Comparison of ENCODE assay signal across 8 cellular contexts in the genomic region with DNA sequence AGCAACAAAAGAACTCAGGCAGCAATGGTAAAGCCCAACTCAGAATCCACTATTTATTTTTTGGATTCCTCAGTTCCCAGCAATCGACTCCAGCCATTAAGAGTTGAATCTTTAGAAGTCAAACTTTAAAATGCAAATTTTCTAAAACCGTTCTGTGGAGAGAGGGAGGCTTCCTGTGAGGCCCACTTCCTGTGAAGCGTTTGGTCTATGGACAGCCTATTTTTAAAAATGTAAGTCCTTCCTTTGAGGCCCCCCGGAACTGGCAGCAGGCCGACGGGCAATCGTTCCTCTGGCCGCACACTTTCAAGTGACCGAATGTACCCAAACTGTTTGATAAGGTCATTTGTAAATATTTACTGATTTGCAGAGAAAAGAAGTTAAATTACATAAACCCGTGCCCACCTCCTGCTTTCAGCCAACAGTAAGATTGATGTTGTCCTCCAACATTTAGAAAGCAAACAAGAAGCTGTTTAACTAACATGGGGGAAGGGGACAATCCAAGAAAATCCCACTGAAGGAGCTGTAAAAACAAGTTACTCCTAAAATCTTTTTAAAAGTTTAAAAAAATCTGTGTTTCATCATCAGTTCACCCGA.
DNase-seq lines count a peak whose midpoint lies in the region; ATAC-seq, FAIRE-seq and TF ChIP-seq lines count a peak whose summit lies in the region.

No MANE protein-coding gene starts in this region.

- H3K27ac Mint-ChIP-seq in HFFc6 (peak overlapping the region; percentile 93), neural progenitor cell (peak overlapping the region; percentile 96)

- no peaks in the 10 kb centered on the region for H3K27me3 ChIP-seq in neural progenitor cell

- H3K4me1 Mint-ChIP-seq in HFFc6 (ENCODE audit: low read depth), result peaks cover 28% of the 10 kb centered on the region
- peaks cover 51% of the 10 kb centered on the region for H3K4me1 Mint-ChIP-seq in neural progenitor cell

- peaks cover 8% of the 10 kb centered on the region for H4K20me1 ChIP-seq in neural progenitor cell (ENCODE audit: low read depth)

- H3K36me3 ChIP-seq in neural progenitor cell, result no peaks in the 10 kb centered on the region

- peaks cover 58% of the 10 kb centered on the region for H3K79me2 ChIP-seq in neural progenitor cell (ENCODE audit: low read depth)

- no peaks in the 10 kb centered on the region for H3K9me3 Mint-ChIP-seq in HFFc6
- H3K9me3 Mint-ChIP-seq in neural progenitor cell, result peaks cover 11% of the 10 kb centered on the region

- peak overlapping the region; percentile 37 for H2AFZ ChIP-seq in neural progenitor cell (replicated peaks)

- H3K4me3 ChIP-seq in neural progenitor cell, result peak overlapping the region; percentile 5

- FAIRE-seq in D721Med (lab: Jason Lieb, UNC), result no peak

- peak; percentile 59 for ATAC-seq in GM18858 (IDR thresholded peaks at IDR 0.05; ENCODE audit: unreplicated experiment)

- H3K27me3 Mint-ChIP-seq in HFFc6 (ENCODE audit: insufficient read depth) (no peaks in the 10 kb centered on the region; the same call in 1 of the 2 replicates), neural progenitor cell (ENCODE audit: insufficient read depth, low read depth) (peaks cover 4% of the 10 kb centered on the region)

- no peak overlapping the region for H3K9ac ChIP-seq in neural progenitor cell

- H3K36me3 Mint-ChIP-seq in HFFc6 (ENCODE audit: low read depth), result peaks cover 27% of the 10 kb centered on the region
- H3K36me3 Mint-ChIP-seq in neural progenitor cell, result peaks cover 29% of the 10 kb centered on the region

- DNase-seq in HFFc6, result no peak
- peak; percentile 45 for DNase-seq in NCI-H774 (lab: John Stamatoyannopoulos, UW)
- DNase-seq in dermis blood vessel endothelial cell, result peak; percentile 26
- peak; percentile 22 for DNase-seq in neural progenitor cell (ENCODE audit: low spot score)
- no peak for DNase-seq in AG08396 (ENCODE audit: low spot score)
- no peak for DNase-seq in epidermal melanocyte (ENCODE audit: insufficient read length, low spot score)
- no peak for DNase-seq in D721Med (ENCODE audit: insufficient read length, low spot score)

- H3K27ac ChIP-seq in neural progenitor cell, result peak overlapping the region; percentile 92

- H3K4me1 ChIP-seq in neural progenitor cell, result peaks cover 45% of the 10 kb centered on the region

- H3K9me3 ChIP-seq in neural progenitor cell (ENCODE audit: low read depth), result no peaks in the 10 kb centered on the region

- TF ChIP-seq CTCF in HFFc6 (IDR thresholded peaks at IDR 0.05), result no peak
- no peak for TF ChIP-seq CTCF in neural progenitor cell (IDR thresholded peaks at IDR 0.05)
- no peak for TF ChIP-seq CTCF in D721Med (IDR thresholded peaks at IDR 0.05; ENCODE audit: insufficient read depth, missing control alignments)

- H3K4me3 Mint-ChIP-seq in HFFc6 (peak overlapping the region; percentile 77), neural progenitor cell (peak overlapping the region; percentile 34)

- peak overlapping the region; percentile 50 for H3K4me2 ChIP-seq in neural progenitor cell

- peaks cover 42% of the 10 kb centered on the region for H3F3A ChIP-seq in neural progenitor cell (ENCODE audit: low read depth)

Comparison
In these comparisons a context has a peak if more than half of its experiments do, and no peak if none do; other contexts are left out.
1. DNase-seq: peak in NCI-H774 (single experiment), dermis blood vessel endothelial cell (single experiment) and neural progenitor cell (single experiment); none in HFFc6 (single experiment), AG08396 (single experiment), epidermal melanocyte (single experiment) and D721Med (single experiment).